ENCODE assay signal across 19 cellular contexts in the genomic region with DNA sequence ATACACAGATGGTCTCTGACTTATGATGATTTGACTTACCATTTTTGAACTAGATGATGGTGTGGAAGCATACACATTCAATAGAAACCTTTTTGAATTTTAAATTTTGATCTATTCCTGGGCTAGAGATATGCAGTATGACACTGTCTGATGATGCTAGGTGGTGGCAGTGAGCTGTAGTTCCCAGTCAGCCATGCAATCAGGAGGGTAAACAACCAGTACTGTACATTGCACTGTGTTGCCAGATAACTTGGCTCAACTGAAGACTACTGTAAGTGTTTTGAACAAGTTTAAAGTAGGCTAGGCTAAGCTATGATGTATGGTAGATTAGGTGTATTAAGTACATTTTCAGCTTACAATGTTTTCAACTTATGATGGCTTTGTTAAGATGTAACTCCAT.
DNase-seq lines count a peak whose midpoint lies in the region; ATAC-seq, FAIRE-seq and TF ChIP-seq lines count a peak whose summit lies in the region.
"Had no signal": no experiment of that assay in that cellular context is flagged by ENCODE, and none has a peak within 500 bp of the region (broad histone marks: within the 10 kb centered on the region; RNA-seq: fewer than 3 reads in every experiment).

No MANE protein-coding gene starts in this region.

- H3K9me2 ChIP-seq in SK-N-SH = no peaks in the 10 kb centered on the region

- H3K36me3 ChIP-seq in SK-N-SH (replicated peaks in 1 of 2; ENCODE audit: control insufficient read depth in 1 of 2, insufficient read depth in 2 of 2, low read length in 1 of 2) (no peaks in the 10 kb centered on the region), H1 (ENCODE audit: control insufficient read depth in 2 of 4, insufficient read depth in 4 of 4, low read length in 3 of 4) (no peaks in the 10 kb centered on the region)
- H3K36me3 ChIP-seq: BLaER1 had no signal

- DNase-seq in SK-N-SH (no peak), NCI-H82 treated with DMSO at 0.1 percent for 48 hours (lab: John Stamatoyannopoulos, UW; ENCODE audit: unreplicated experiment) (peak; percentile 32), H1 (ENCODE audit: low read depth in 1 of 2, low spot score in 2 of 2) (no peak), GDM1 (lab: John Stamatoyannopoulos, UW) (no peak), HCEC 1CT (no peak)
- no peak for DNase-seq in activated CD4-positive, alpha-beta T cell treated with anti-CD3 and anti-CD28 coated beads, Interleukin-2, amount 50 U/mL, for 1 hour
- DNase-seq: 8988T; Calu3; CD8-positive, alpha-beta T cell; DMS79; H9; Karpas-422; KBM-7 had no signal

- H3K4me2 ChIP-seq in SK-N-SH (no peak overlapping the region), H1 (ENCODE audit: insufficient read depth in 1 of 2, low read depth in 2 of 2, low read length in 2 of 2) (no peak overlapping the region)
- H3K4me2 ChIP-seq: BLaER1, GM23338 had no signal

- H3K79me2 ChIP-seq in SK-N-SH (ENCODE audit: insufficient read depth) = no peaks in the 10 kb centered on the region
- no peaks in the 10 kb centered on the region for H3K79me2 ChIP-seq in H1 (ENCODE audit: control insufficient read depth in 1 of 2, insufficient read depth in 2 of 2, low read length in 2 of 2)

- H2AFZ ChIP-seq in SK-N-SH (ENCODE audit: low read depth) (no peak overlapping the region), H1 (ENCODE audit: low read length) (no peak overlapping the region)
- H2AFZ ChIP-seq: GM23338 had no signal

- H3K9ac ChIP-seq in SK-N-SH (no peak overlapping the region), H1 (replicated peaks in 1 of 4; ENCODE audit: extremely low read depth in 1 of 4, low read depth in 3 of 4, low read length in 3 of 4) (no peak overlapping the region)
- H3K9ac ChIP-seq: BLaER1 had no signal

- H4K5ac ChIP-seq in H1 (ENCODE audit: insufficient read length, low read depth, low read length) = no peak overlapping the region

- no peak overlapping the region for H3K27ac ChIP-seq in SK-N-SH (ENCODE audit: low read depth in 2 of 2, low read length in 1 of 2)
- H3K27ac ChIP-seq in H1 (ENCODE audit: low read depth, low read length) = no peak overlapping the region
- H3K27ac ChIP-seq: BLaER1 had no signal

- TF ChIP-seq RAD21 in SK-N-SH (IDR thresholded peaks at IDR 0.05; ENCODE audit: low read length) = peak; percentile 18; the same call in 1 of the 2 replicates
- no peak for TF ChIP-seq RAD21 in H1 (IDR thresholded peaks at IDR 0.05 in 1 of 2, conservative IDR thresholded peaks at IDR 0.05 in 1 of 2; ENCODE audit: low read depth in 2 of 2, low read length in 2 of 2)

- POLR2A ChIA-PET in SK-N-SH (lab: Yijun Ruan, JAX) = no interaction called here
- POLR2A ChIA-PET in H1 (lab: Charles Lee; ENCODE audit: partially characterized antibody) = no interaction called here

- H3K4ac ChIP-seq in H1 (replicated peaks; ENCODE audit: insufficient read length, low read depth, low read length) = no peak overlapping the region

- H3K4me3 ChIP-seq in SK-N-SH (ENCODE audit: low read depth in 2 of 2, low read length in 1 of 2) (no peak overlapping the region), H1 (ENCODE audit: extremely low read depth in 1 of 4, insufficient read depth in 2 of 4, low read depth in 3 of 4, low read length in 4 of 4) (no peak overlapping the region)
- H3K4me3 ChIP-seq: BLaER1, GM23338 had no signal

- H3K56ac ChIP-seq in H1 (replicated peaks; ENCODE audit: insufficient read length, low read depth, low read length) = no peak overlapping the region

- no peaks in the 10 kb centered on the region for H4K20me1 ChIP-seq in SK-N-SH (ENCODE audit: insufficient read depth)
- H4K20me1 ChIP-seq in H1 (replicated peaks in 1 of 2; ENCODE audit: control insufficient read depth in 1 of 2, insufficient read depth in 2 of 2, low read length in 2 of 2) = no peaks in the 10 kb centered on the region
- H4K20me1 ChIP-seq: BLaER1 had no signal

- H3K27me3 ChIP-seq in SK-N-SH (ENCODE audit: insufficient read depth) (no peaks in the 10 kb centered on the region), H1 (replicated peaks in 1 of 4; ENCODE audit: control insufficient read depth in 3 of 4, extremely low read depth in 1 of 4, insufficient read depth in 3 of 4, low read length in 3 of 4) (no peaks in the 10 kb centered on the region)
- H3K27me3 ChIP-seq: BLaER1 had no signal

- H3K23me2 ChIP-seq in H1 (ENCODE audit: low read depth, low read length) = no peaks in the 10 kb centered on the region; the same call in 1 of the 2 replicates

- H3K9me3 ChIP-seq in SK-N-SH (no peaks in the 10 kb centered on the region), H1 (ENCODE audit: insufficient read depth in 2 of 2, low read depth in 1 of 2, low read length in 1 of 2) (no peaks in the 10 kb centered on the region)
- H3K9me3 ChIP-seq: BLaER1 had no signal

- H2BK5ac ChIP-seq in H1 (ENCODE audit: low read depth, low read length) = no peak overlapping the region

- no peak for ATAC-seq in SK-N-SH treated with all-trans-retinoic acid at 6 μM for 48 hours
- ATAC-seq: CD8-positive, alpha-beta T cell; GM23338 had no signal

- CTCF ChIA-PET in SK-N-SH (lab: Yijun Ruan, JAX) = no interaction called here
- CTCF ChIA-PET in H1 (lab: Charles Lee; ENCODE audit: partially characterized antibody) = no interaction called here

- no peak overlapping the region for H3K23ac ChIP-seq in H1 (ENCODE audit: insufficient read length)

- no peak overlapping the region for H2BK20ac ChIP-seq in H1 (ENCODE audit: low read length)

- H4K91ac ChIP-seq in H1 (replicated peaks; ENCODE audit: insufficient read length, low read length) = no peak overlapping the region

- TF ChIP-seq EP300 in SK-N-SH (IDR thresholded peaks at IDR 0.05; ENCODE audit: borderline replicate concordance in 1 of 2, low read depth in 1 of 2, low read length in 1 of 2) (no peak), H1 (IDR thresholded peaks at IDR 0.05; ENCODE audit: borderline replicate concordance in 1 of 2, low read depth in 2 of 2, low read length in 2 of 2) (no peak)

- peak; percentile 36 for FAIRE-seq in H1 (lab: Jason Lieb, UNC)
- FAIRE-seq: GM12891, HTR-8/SVneo had no signal

- H3K18ac ChIP-seq in H1 (ENCODE audit: extremely low read depth, low read length) = no peak overlapping the region

- TF ChIP-seq POLR2A in H1 (IDR thresholded peaks at IDR 0.05; ENCODE audit: control extremely low read depth in 1 of 2, low read depth in 2 of 2, low read length in 2 of 2) = no peak

- no peak overlapping the region for H2BK15ac ChIP-seq in H1 (ENCODE audit: low read length)

- H2AK5ac ChIP-seq in H1 (ENCODE audit: low read depth, low read length) = no peak overlapping the region

- no peak for TF ChIP-seq CTCF in SK-N-SH (IDR thresholded peaks at IDR 0.05)
- peak; percentile 28; the same call in 1 of the 2 replicates for TF ChIP-seq CTCF in LNCAP (IDR thresholded peaks at IDR 0.05)
- no peak for TF ChIP-seq CTCF in H1 (IDR thresholded peaks at IDR 0.05; ENCODE audit: control extremely low read depth in 1 of 3, insufficient read depth in 1 of 3, low read depth in 1 of 3, low read length in 3 of 3)

- H3K4me1 ChIP-seq in SK-N-SH (ENCODE audit: control insufficient read depth in 1 of 2, insufficient read depth in 2 of 2, low read depth in 1 of 2, low read length in 1 of 2) = no peaks in the 10 kb centered on the region
- H3K4me1 ChIP-seq in H1 (replicated peaks in 1 of 4; ENCODE audit: control insufficient read depth in 3 of 4, insufficient read depth in 4 of 4, low read length in 3 of 4) = no peaks in the 10 kb centered on the region

- H2BK120ac ChIP-seq in H1 (replicated peaks; ENCODE audit: low read depth, low read length) = no peak overlapping the region

- H3K79me1 ChIP-seq in H1 (ENCODE audit: low read depth, low read length) = no peaks in the 10 kb centered on the region

- H3K14ac ChIP-seq in H1 (ENCODE audit: insufficient read length) = no peak overlapping the region

- H4K8ac ChIP-seq in H1 (ENCODE audit: extremely low read depth, insufficient read depth, low read length) = no peak overlapping the region

- H3F3A ChIP-seq in SK-N-SH (replicated peaks; ENCODE audit: insufficient read depth) = no peaks in the 10 kb centered on the region

- H2BK12ac ChIP-seq in H1 (ENCODE audit: low read depth, low read length) = no peak overlapping the region

TF ChIP-seq in SK-N-SH, 30 proteins besides CTCF, POLR2A, EP300 and RAD21 (continues in another document):
- TF ChIP-seq POLR2AphosphoS5 (IDR thresholded peaks at IDR 0.05; ENCODE audit: low read depth, low read length) (no peak), FOSL2 (IDR thresholded peaks at IDR 0.05; ENCODE audit: borderline replicate concordance, low read depth) (no peak)

TF ChIP-seq in SK-N-SH treated with all-trans-retinoic acid at 6 μM for 48 hours, 23 proteins besides CTCF, POLR2A, EP300 and RAD21 (continues in another document):
- TF ChIP-seq BACH2 (CRISPR knock-in tag; IDR thresholded peaks at IDR 0.05; ENCODE audit: borderline replicate concordance) = no peak
- no peak for TF ChIP-seq ARNTL (CRISPR knock-in tag; IDR thresholded peaks at IDR 0.05; ENCODE audit: borderline replicate concordance, low read depth)
- no peak for TF ChIP-seq CSDC2 (CRISPR knock-in tag; IDR thresholded peaks at IDR 0.05)
- TF ChIP-seq ZNF565 (CRISPR knock-in tag; conservative IDR thresholded peaks at IDR 0.05; ENCODE audit: low read depth) = no peak
- no peak for TF ChIP-seq ZNF8 (CRISPR knock-in tag; IDR thresholded peaks at IDR 0.05)
- no peak for TF ChIP-seq RARB (CRISPR knock-in tag; IDR thresholded peaks at IDR 0.05)
- no peak for TF ChIP-seq PPARA (CRISPR knock-in tag; IDR thresholded peaks at IDR 0.05; ENCODE audit: borderline replicate concordance)
- TF ChIP-seq ZC3H10 (CRISPR knock-in tag; IDR thresholded peaks at IDR 0.05) = no peak
- no peak for TF ChIP-seq ESRRG (CRISPR knock-in tag; IDR thresholded peaks at IDR 0.05)

TF ChIP-seq in H1, 55 proteins besides CTCF, POLR2A, EP300 and RAD21:
- no peak for TF ChIP-seq RXRA (IDR thresholded peaks at IDR 0.05; ENCODE audit: insufficient read depth, low read depth, low read length)
